15 cellular contexts compared by ENCODE assay signal in the genomic region with DNA sequence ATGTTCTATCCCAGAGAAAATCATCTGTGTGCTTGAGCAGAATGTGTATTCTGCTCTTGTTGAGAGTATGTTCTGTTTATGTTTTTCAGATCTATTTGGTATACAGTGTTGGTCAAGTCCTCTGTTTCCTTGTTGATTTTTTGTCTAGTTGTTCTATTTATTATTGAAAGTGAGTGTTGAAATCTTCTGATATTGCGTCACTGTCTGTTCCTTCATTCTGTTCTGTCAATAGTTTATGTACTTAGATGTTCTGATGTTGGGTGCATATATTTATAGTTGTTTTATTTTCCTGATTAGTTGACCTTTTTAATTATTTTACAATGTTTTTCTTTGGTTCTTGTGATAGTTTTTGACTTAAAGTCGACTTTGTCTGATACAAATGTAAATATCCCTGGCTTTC.
DNase-seq lines count a peak whose midpoint lies in the region; ATAC-seq, FAIRE-seq and TF ChIP-seq lines count a peak whose summit lies in the region.
"Had no signal": no experiment of that assay in that cellular context is flagged by ENCODE, and none has a peak within 500 bp of the region (broad histone marks: within the 10 kb centered on the region; RNA-seq: fewer than 3 reads in every experiment).

No MANE protein-coding gene starts in this region.

- no peak overlapping the region for H3K18ac ChIP-seq in IMR-90 (ENCODE audit: low read depth, low read length)

- H2AK9ac ChIP-seq in IMR-90 (replicated peaks; ENCODE audit: low read depth, low read length, poor library complexity), result no peak overlapping the region

- TF ChIP-seq POLR2A in IMR-90 (IDR thresholded peaks at IDR 0.05; ENCODE audit: low read depth, low read length) (no peak), HepG2 (IDR thresholded peaks at IDR 0.05; ENCODE audit: insufficient read depth in 1 of 2, low read depth in 2 of 2, low read length in 2 of 2) (no peak)

- H3K4me2 ChIP-seq in IMR-90 (ENCODE audit: low read depth, low read length), result no peak overlapping the region
- no peak overlapping the region for H3K4me2 ChIP-seq in HepG2 (ENCODE audit: low read depth, low read length)
- no peak overlapping the region for H3K4me2 ChIP-seq in Karpas-422 (ENCODE audit: low read depth, low read length, poor library complexity, severe bottlenecking)
- H3K4me2 ChIP-seq: BLaER1 treated with 17β-estradiol and CSF1 and Interleukin-3, amounts not matched to agents 10 nM and 100 nM had no signal

- H3K4ac ChIP-seq in IMR-90 (ENCODE audit: low read depth, low read length), result no peak overlapping the region

- no peak overlapping the region for H2BK5ac ChIP-seq in IMR-90 (ENCODE audit: low read depth, low read length, poor library complexity, severe bottlenecking)

- H3K36me3 ChIP-seq in IMR-90 (ENCODE audit: control insufficient read depth, insufficient read depth, low read length) (no peaks in the 10 kb centered on the region), HepG2 (replicated peaks in 1 of 2; ENCODE audit: control insufficient read depth in 1 of 2, insufficient read depth in 2 of 2, low read length in 2 of 2) (no peaks in the 10 kb centered on the region), Karpas-422 (ENCODE audit: insufficient read depth, low read length) (no peaks in the 10 kb centered on the region)
- H3K36me3 ChIP-seq: BLaER1 treated with 17β-estradiol and CSF1 and Interleukin-3, amounts not matched to agents 10 nM and 100 nM had no signal

- TF ChIP-seq RAD21 in IMR-90 (IDR thresholded peaks at IDR 0.05; ENCODE audit: low read length) (no peak), HepG2 (CRISPR knock-in tag; IDR thresholded peaks at IDR 0.05) (no peak)

- no peak overlapping the region for H2BK20ac ChIP-seq in IMR-90 (ENCODE audit: low read depth, low read length)

- ATAC-seq in IMR-90 (ENCODE audit: low read depth) (no peak), HepG2 (no peak), GM19351 (IDR thresholded peaks at IDR 0.05; ENCODE audit: unreplicated experiment) (no peak)

- H4K91ac ChIP-seq in IMR-90 (ENCODE audit: insufficient read depth, low read depth, low read length), result no peak overlapping the region

- CTCF ChIA-PET in IMR-90 (lab: Yijun Ruan, JAX), result no interaction called here
- CTCF ChIA-PET in HepG2 (lab: Yijun Ruan, JAX; ENCODE audit: low intra/inter-chr PET ratio, low total read pairs), result no interaction called here

- H4K20me1 ChIP-seq in IMR-90 (ENCODE audit: insufficient read depth, low read length) (no peaks in the 10 kb centered on the region), HepG2 (ENCODE audit: insufficient read depth, low read length) (no peaks in the 10 kb centered on the region), Karpas-422 (ENCODE audit: insufficient read depth, low read depth, low read length) (no peaks in the 10 kb centered on the region)
- H4K20me1 ChIP-seq: BLaER1 treated with 17β-estradiol and CSF1 and Interleukin-3, amounts not matched to agents 10 nM and 100 nM had no signal

- H4K5ac ChIP-seq in IMR-90 (ENCODE audit: low read depth, low read length), result no peak overlapping the region

- TF ChIP-seq CTCF in IMR-90 (conservative IDR thresholded peaks at IDR 0.05; ENCODE audit: low read depth, low read length) (no peak), HepG2 (CRISPR knock-in tag; IDR thresholded peaks at IDR 0.05) (no peak), GM10266 (IDR thresholded peaks at IDR 0.05; ENCODE audit: control insufficient read depth, insufficient read depth, low read depth, missing control alignments) (no peak)

- no peaks in the 10 kb centered on the region for H3K9me1 ChIP-seq in IMR-90 (ENCODE audit: insufficient read depth, low read length)

- no peak overlapping the region for H3K4me3 ChIP-seq in IMR-90 (ENCODE audit: insufficient read depth, low read depth, low read length)
- no peak overlapping the region for H3K4me3 ChIP-seq in HepG2 (replicated peaks in 1 of 3; ENCODE audit: insufficient read depth in 1 of 3, low read depth in 2 of 3, low read length in 3 of 3)
- H3K4me3 ChIP-seq in Karpas-422 (ENCODE audit: low read length), result no peak overlapping the region
- H3K4me3 ChIP-seq: BLaER1 treated with 17β-estradiol and CSF1 and Interleukin-3, amounts not matched to agents 10 nM and 100 nM had no signal

- FAIRE-seq in HepG2 (lab: Jason Lieb, UNC), result no peak
- FAIRE-seq: GM12891 had no signal

- no peak overlapping the region for H3K56ac ChIP-seq in IMR-90 (ENCODE audit: extremely low read depth, insufficient read depth, low read length)

- no peak overlapping the region for H3K27ac ChIP-seq in IMR-90 (ENCODE audit: insufficient read depth, low read length)
- H3K27ac ChIP-seq in HepG2 (ENCODE audit: extremely low read length, insufficient read depth, low read length), result no peak overlapping the region
- no peak overlapping the region for H3K27ac ChIP-seq in Karpas-422 (ENCODE audit: low read length)
- H3K27ac ChIP-seq: BLaER1 treated with 17β-estradiol and CSF1 and Interleukin-3, amounts not matched to agents 10 nM and 100 nM had no signal

- H3K4me1 ChIP-seq in IMR-90 (ENCODE audit: control insufficient read depth, insufficient read depth, low read length) (no peaks in the 10 kb centered on the region), HepG2 (ENCODE audit: insufficient read depth, low read length) (no peaks in the 10 kb centered on the region), Karpas-422 (ENCODE audit: low read length) (no peaks in the 10 kb centered on the region)
- H3K4me1 ChIP-seq: BLaER1 treated with 17β-estradiol and CSF1 and Interleukin-3, amounts not matched to agents 10 nM and 100 nM had no signal

- H2BK120ac ChIP-seq in IMR-90 (ENCODE audit: low read depth, low read length), result no peak overlapping the region

- H3K79me2 ChIP-seq in HepG2 (ENCODE audit: insufficient read depth, low read length) (no peaks in the 10 kb centered on the region), Karpas-422 (ENCODE audit: low read length) (no peaks in the 10 kb centered on the region)

- no peak overlapping the region for H3K14ac ChIP-seq in IMR-90 (replicated peaks; ENCODE audit: low read depth, low read length)

- in situ Hi-C loops in IMR-90 (cut with MboI; ENCODE audit: low sequenced_read_pairs) (no loop called here), HepG2 (cut with HindIII; ENCODE audit: extremely low pct_ligation_motif_present, low pct_unique_long_range_greater_than_20kb) (no loop called here)

- H3K79me1 ChIP-seq in IMR-90 (ENCODE audit: low read depth in 1 of 2, low read length in 2 of 2), result no peaks in the 10 kb centered on the region

- intact Hi-C loops in IMR-90 (cut with micrococcal nuclease), result no loop called here
- intact Hi-C loops in HepG2 (cut with micrococcal nuclease; ENCODE audit: unreplicated experiment), result no loop called here

- TF ChIP-seq EP300 in HepG2 (IDR thresholded peaks at IDR 0.05; ENCODE audit: low read depth in 2 of 2, low read length in 2 of 2), result no peak
- TF ChIP-seq EP300 in HepG2 (CRISPR knock-in tag; IDR thresholded peaks at IDR 0.05; ENCODE audit: borderline replicate concordance), result no peak

- H3K27me3 ChIP-seq in IMR-90 (ENCODE audit: control insufficient read depth, insufficient read depth, low read length), result no peaks in the 10 kb centered on the region
- H3K27me3 ChIP-seq in HepG2 (ENCODE audit: control insufficient read depth in 1 of 2, insufficient read depth in 2 of 2, low read length in 2 of 2), result no peaks in the 10 kb centered on the region
- H3K27me3 ChIP-seq in Karpas-422 (ENCODE audit: low read length), result no peaks in the 10 kb centered on the region
- H3K27me3 ChIP-seq: BLaER1 treated with 17β-estradiol and CSF1 and Interleukin-3, amounts not matched to agents 10 nM and 100 nM had no signal

- H3K9me2 ChIP-seq in Karpas-422 (replicated peaks; ENCODE audit: insufficient read depth, low read length), result no peaks in the 10 kb centered on the region

- no CpG with 5 or more reads among the region's 2 CpGs for WGBS in IMR-90 (ENCODE audit: extremely low coverage in 2 of 2, insufficient read length in 1 of 2), 2 experiments
- WGBS in HepG2 (ENCODE audit: low lambda C conversion rate), result 3% methylated on average over 2 of the region's 2 CpGs

- POLR2A ChIA-PET in IMR-90 (lab: Charles Lee; ENCODE audit: unreplicated experiment) (no interaction called here), HepG2 (lab: Yijun Ruan, JAX) (no interaction called here)

- H2BK15ac ChIP-seq in IMR-90 (ENCODE audit: low read depth, low read length), result no peak overlapping the region

- no peak overlapping the region for H2AFZ ChIP-seq in IMR-90 (replicated peaks; ENCODE audit: low read length, poor library complexity)
- H2AFZ ChIP-seq in HepG2 (ENCODE audit: low read length), result no peak overlapping the region
- H2AFZ ChIP-seq in Karpas-422 (ENCODE audit: low read length), result no peak overlapping the region

- H3K9ac ChIP-seq in IMR-90 (ENCODE audit: low read depth, low read length) (no peak overlapping the region), HepG2 (ENCODE audit: insufficient read depth, low read depth, low read length) (no peak overlapping the region), Karpas-422 (ENCODE audit: low read length) (no peak overlapping the region)
- H3K9ac ChIP-seq: BLaER1 treated with 17β-estradiol and CSF1 and Interleukin-3, amounts not matched to agents 10 nM and 100 nM had no signal

- no peak overlapping the region for H2AK5ac ChIP-seq in IMR-90 (ENCODE audit: low read depth, low read length)

- no peaks in the 10 kb centered on the region for H3K9me3 ChIP-seq in IMR-90 (ENCODE audit: control insufficient read depth, insufficient read depth, low read length)
- 0 out of 2 replicates have a peak, but pooled peaks cover 17% of the 10 kb centered on the region for H3K9me3 ChIP-seq in HepG2 (ENCODE audit: low read length)
- no peaks in the 10 kb centered on the region; the same call in 1 of the 2 replicates for H3K9me3 ChIP-seq in Karpas-422 (ENCODE audit: low read length)

- H3K23ac ChIP-seq in IMR-90 (ENCODE audit: low read depth, low read length), result no peak overlapping the region

- H4K8ac ChIP-seq in IMR-90 (ENCODE audit: low read depth in 2 of 2, low read length in 2 of 2), result no peak overlapping the region

- DNase-seq in IMR-90 (no peak), amniotic epithelial cell (ENCODE audit: low read depth) (peak; percentile 16), fibroblast of gingiva (ENCODE audit: low read depth) (peak; percentile 17), HepG2 (ENCODE audit: low spot score) (no peak), GM10266 (ENCODE audit: extremely low spot score) (no peak), Karpas-422 (no peak)
- DNase-seq: ACHN; Calu3; CD4-positive, CD25-positive, alpha-beta regulatory T cell; DMS 273 treated with DMSO at 0.1 percent for 48 hours; GOT3; H9 had no signal

- dilution Hi-C loops in IMR-90 (cut with HindIII; ENCODE audit: low sequenced_read_pairs, unreplicated experiment), result no loop called here

- BruUV-seq in IMR-90 (replicated peaks; lab: Mats Ljungman, UMichigan), result no TSS peak
- no TSS peak for BruUV-seq in HepG2 (replicated peaks; lab: Mats Ljungman, UMichigan)

TF ChIP-seq in IMR-90, 13 proteins besides CTCF, POLR2A, EP300 and RAD21 (continues in another document):
- peak; percentile 74 for TF ChIP-seq CEBPB (IDR thresholded peaks at IDR 0.05; ENCODE audit: low read depth, low read length)
- TF ChIP-seq BHLHE40 (IDR thresholded peaks at IDR 0.05; ENCODE audit: low read depth, low read length), result no peak
- TF ChIP-seq FOS (IDR thresholded peaks at IDR 0.05; ENCODE audit: low read depth, low read length), result no peak

TF ChIP-seq in HepG2, 621 proteins besides CTCF, POLR2A, EP300 and RAD21 (continues in another document):
- TF ChIP-seq CEBPB (IDR thresholded peaks at IDR 0.05; ENCODE audit: borderline replicate concordance, low read depth, low read length), result peak; percentile 75

Comparison
In these comparisons a context has a peak if more than half of its experiments do, and no peak if none do; other contexts are left out.
1. DNase-seq: peak in amniotic epithelial cell (single experiment) and fibroblast of gingiva (single experiment); none in IMR-90 (single experiment), HepG2 (single experiment), GM10266 (single experiment) and Karpas-422 (single experiment).